7 cellular contexts compared by ENCODE assay signal in genomic region chr10:73781548-73781878, GRCh38. TPM values are rescaled to one million over a fixed set of nuclear protein-coding genes. Genes with fewer than 3 reads are reported as not detected.
DNase-seq lines count a peak whose midpoint lies in the region; ATAC-seq, FAIRE-seq and TF ChIP-seq lines count a peak whose summit lies in the region.

No MANE protein-coding gene starts in this region.

- no peaks in the 10 kb centered on the region for H3K9me3 ChIP-seq in keratinocyte (ENCODE audit: control insufficient read depth, low read depth, low read length)
- no peaks in the 10 kb centered on the region for H3K9me3 ChIP-seq in suprapubic skin

- no peaks in the 10 kb centered on the region for H3K9me3 Mint-ChIP-seq in activated CD8-positive, alpha-beta T cell treated with anti-CD3 and anti-CD28 coated beads, Interleukin-2, amount 10 ng/mL, durations not matched to agents 7 days and 5 days (ENCODE audit: insufficient read depth)

- peak overlapping the region; percentile 98 for H3K27ac Mint-ChIP-seq in activated CD8-positive, alpha-beta T cell treated with anti-CD3 and anti-CD28 coated beads, Interleukin-2, amount 10 ng/mL, durations not matched to agents 7 days and 5 days

- peak overlapping the region; percentile 99 for H3K4me2 ChIP-seq in keratinocyte (ENCODE audit: control insufficient read depth, extremely low read depth, insufficient read depth, low read depth, low read length)

- CTCF ChIA-PET in activated CD8-positive, alpha-beta T cell treated with anti-CD3 and anti-CD28 coated beads, Interleukin-2, amount 10 ng/mL, durations not matched to agents 7 days and 5 days (lab: Charles Lee) = interaction anchor here (1.0 to 10.3 kb wide), 7 partner anchors 12 to 98 kb away, joined by 3 to 101 read pairs (median 4); a partner anchor contains a TSS

- POLR2A ChIA-PET in activated CD8-positive, alpha-beta T cell treated with anti-CD3 and anti-CD28 coated beads, Interleukin-2, amount 10 ng/mL, durations not matched to agents 7 days and 5 days (lab: Charles Lee) = interaction anchor here (0.8 to 4.4 kb wide), 8 partner anchors 8 to 98 kb away, joined by 3 to 49 read pairs (median 7); partner anchors contain the start of gene SEC24C

- no peaks in the 10 kb centered on the region for H3K9me1 ChIP-seq in keratinocyte (ENCODE audit: control insufficient read depth, extremely low read depth, insufficient read depth, low read length)

- peak overlapping the region; percentile 99 for H3K4me3 Mint-ChIP-seq in activated CD8-positive, alpha-beta T cell treated with anti-CD3 and anti-CD28 coated beads, Interleukin-2, amount 10 ng/mL, durations not matched to agents 7 days and 5 days

- H3K79me2 ChIP-seq in keratinocyte (ENCODE audit: control insufficient read depth, insufficient read depth, low read length) = peaks cover 53% of the 10 kb centered on the region

- peak overlapping the region; percentile 92 for H2AFZ ChIP-seq in keratinocyte (ENCODE audit: control insufficient read depth, low read length)

- no peaks in the 10 kb centered on the region for H3K27me3 Mint-ChIP-seq in activated CD8-positive, alpha-beta T cell treated with anti-CD3 and anti-CD28 coated beads, Interleukin-2, amount 10 ng/mL, durations not matched to agents 7 days and 5 days (ENCODE audit: low read depth)

- TF ChIP-seq EP300 in suprapubic skin (IDR thresholded peaks at IDR 0.05) = no peak

- TF ChIP-seq CTCF in keratinocyte (optimal IDR thresholded peaks at IDR 0.05 in 1 of 3, IDR thresholded peaks at IDR 0.05 in 1 of 3, conservative IDR thresholded peaks at IDR 0.05 in 1 of 3; ENCODE audit: extremely low read depth in 1 of 3, insufficient read depth in 2 of 3, low read length in 3 of 3) (no peak), suprapubic skin (IDR thresholded peaks at IDR 0.05) (no peak)

- dilution Hi-C loops in keratinocyte (cut with MboI; ENCODE audit: extremely low pct_ligation_motif_present, low sequenced_read_pairs) = no loop called here

- ATAC-seq in HG02571 (IDR thresholded peaks at IDR 0.05; ENCODE audit: unreplicated experiment) (peak; percentile 9), GM21367 (IDR thresholded peaks at IDR 0.05; ENCODE audit: unreplicated experiment) (no peak)
- ATAC-seq in activated CD8-positive, alpha-beta T cell treated with anti-CD3 and anti-CD28 coated beads, Interleukin-2, amount 10 ng/mL, durations not matched to agents 7 days and 5 days = no peak

- H3K4me3 ChIP-seq in keratinocyte (ENCODE audit: control insufficient read depth in 2 of 3, extremely low read depth in 1 of 3, insufficient read depth in 2 of 3, low read depth in 1 of 3, low read length in 3 of 3) (peak overlapping the region; percentile 85 to 99 (median 89)), suprapubic skin (peak overlapping the region; percentile 83)

- no peak for TF ChIP-seq POLR2A in suprapubic skin (IDR thresholded peaks at IDR 0.05)

- DNase-seq in activated CD8-positive, alpha-beta T cell treated with anti-CD3 and anti-CD28 coated beads, Interleukin-2, amount 10 ng/mL, durations not matched to agents 7 days and 5 days = no peak
- no peak for DNase-seq in keratinocyte (ENCODE audit: low read depth, low spot score)
- DNase-seq in suprapubic skin (ENCODE audit: low spot score in 2 of 2) = no peak
- no peak for DNase-seq in SHP77 treated with DMSO at 0.1 percent for 48 hours (lab: John Stamatoyannopoulos, UW)
- no peak for DNase-seq in COR-L47 (lab: John Stamatoyannopoulos, UW)

- H4K20me1 ChIP-seq in keratinocyte (ENCODE audit: control insufficient read depth, extremely low read depth, insufficient read depth, low read length) = peaks cover 2% of the 10 kb centered on the region

- H3K36me3 ChIP-seq in keratinocyte (ENCODE audit: control insufficient read depth in 2 of 2, extremely low read depth in 1 of 2, insufficient read depth in 2 of 2, low read length in 2 of 2) (peaks cover 3 to 6% of the 10 kb centered on the region in 2 experiments), suprapubic skin (peaks cover 18% of the 10 kb centered on the region)

- peaks cover 20% of the 10 kb centered on the region for H3K4me1 ChIP-seq in keratinocyte (ENCODE audit: control insufficient read depth, extremely low read depth, insufficient read depth, low read length)
- H3K4me1 ChIP-seq in suprapubic skin = peaks cover 45% of the 10 kb centered on the region

- H3K27me3 ChIP-seq in keratinocyte (ENCODE audit: control insufficient read depth, extremely low read depth, insufficient read depth, low read length) (no peaks in the 10 kb centered on the region), suprapubic skin (no peaks in the 10 kb centered on the region)

- H3K27ac ChIP-seq in keratinocyte (ENCODE audit: control insufficient read depth, insufficient read depth, low read length) (peak overlapping the region; percentile 82), suprapubic skin (peak overlapping the region; percentile 94)

- H3K9ac ChIP-seq in keratinocyte (ENCODE audit: control insufficient read depth, extremely low read depth, insufficient read depth, low read length) = peak overlapping the region; percentile 91

- peaks cover 38% of the 10 kb centered on the region for H3K36me3 Mint-ChIP-seq in activated CD8-positive, alpha-beta T cell treated with anti-CD3 and anti-CD28 coated beads, Interleukin-2, amount 10 ng/mL, durations not matched to agents 7 days and 5 days (ENCODE audit: low read depth)

- peaks cover 52% of the 10 kb centered on the region for H3K4me1 Mint-ChIP-seq in activated CD8-positive, alpha-beta T cell treated with anti-CD3 and anti-CD28 coated beads, Interleukin-2, amount 10 ng/mL, durations not matched to agents 7 days and 5 days (ENCODE audit: low read depth)

- under 1% methylated on average over 14 of the region's 14 CpGs for WGBS in suprapubic skin

- FAIRE-seq in keratinocyte (lab: Jason Lieb, UNC) = no peak

RNA-seq across cellular contexts. Expression of gene CHCHD1, which starts 0.3 kb away (rescaled TPM):
- 10 to 100 TPM; 33.0 to 35.3 TPM for total RNA-seq in activated CD8-positive, alpha-beta T cell treated with anti-CD3 and anti-CD28 coated beads, Interleukin-2, amount 10 ng/mL, durations not matched to agents 7 days and 5 days
- 39.5 to 59.8 TPM (median 49.8 TPM) in 3 replicates for polyA plus RNA-seq in keratinocyte
- polyA plus RNA-seq in keratinocyte (2011; ENCODE audit: low read depth) = 49.7 TPM
- polyA plus RNA-seq in keratinocyte (2011; cell fraction: cytosol; rRNA removed) = 26.6 and 41.9 TPM in 2 replicates
- 14.0 and 21.6 TPM in 2 replicates for polyA plus RNA-seq in keratinocyte (2011; cell fraction: nucleus; rRNA removed)
- polyA plus RNA-seq in keratinocyte (2012; ENCODE audit: low replicate concordance) = 52.0 and 68.1 TPM in 2 replicates
- 3.7 to 6.7 TPM (median 5.2 TPM) in 3 replicates for polyA minus RNA-seq in keratinocyte
- 10.2 TPM for polyA minus RNA-seq in keratinocyte (2011; cell fraction: cytosol; rRNA and poly(A)+ RNA removed)
- polyA minus RNA-seq in keratinocyte (2011; cell fraction: nucleus; rRNA and poly(A)+ RNA removed) = 2.2 and 2.6 TPM in 2 replicates
- 10 to 100 TPM; 12.7 to 26.0 (median 22.5) TPM for total RNA-seq in suprapubic skin

RNA-seq across cellular contexts. Expression of gene ZSWIM8, which starts 3.9 kb away (rescaled TPM):
- 10 to 100 TPM; 58.3 to 69.3 TPM for total RNA-seq in activated CD8-positive, alpha-beta T cell treated with anti-CD3 and anti-CD28 coated beads, Interleukin-2, amount 10 ng/mL, durations not matched to agents 7 days and 5 days
- polyA plus RNA-seq in keratinocyte = 34.2 to 83.5 TPM (median 39.2 TPM) in 3 replicates
- polyA plus RNA-seq in keratinocyte (2011; ENCODE audit: low read depth) = 39.5 TPM
- polyA plus RNA-seq in keratinocyte (2011; cell fraction: cytosol; rRNA removed) = 26.0 and 40.6 TPM in 2 replicates
- 130 and 180 TPM in 2 replicates for polyA plus RNA-seq in keratinocyte (2011; cell fraction: nucleus; rRNA removed)
- polyA plus RNA-seq in keratinocyte (2012; ENCODE audit: low replicate concordance) = 45.9 and 88.6 TPM in 2 replicates
- 74.5 to 131 TPM (median 122 TPM) in 3 replicates for polyA minus RNA-seq in keratinocyte
- polyA minus RNA-seq in keratinocyte (2011; cell fraction: cytosol; rRNA and poly(A)+ RNA removed) = 52.0 TPM
- 96.3 and 104 TPM in 2 replicates for polyA minus RNA-seq in keratinocyte (2011; cell fraction: nucleus; rRNA and poly(A)+ RNA removed)
- total RNA-seq in suprapubic skin = 100 to 1,000 TPM in 3 of 4 donors, 10 to 100 TPM in 1; 86.4 to 203 (median 121) TPM

RNA-seq across cellular contexts. Expression of gene NDST2, which starts 29.9 kb away (rescaled TPM):
- total RNA-seq in activated CD8-positive, alpha-beta T cell treated with anti-CD3 and anti-CD28 coated beads, Interleukin-2, amount 10 ng/mL, durations not matched to agents 7 days and 5 days = 10 to 100 TPM; 60.7 to 61.1 TPM
- polyA plus RNA-seq in keratinocyte = 13.3 to 21.8 TPM (median 14.8 TPM) in 3 replicates
- 6.1 TPM for polyA plus RNA-seq in keratinocyte (2011; ENCODE audit: low read depth)
- polyA plus RNA-seq in keratinocyte (2011; cell fraction: cytosol; rRNA removed) = 7.1 and 8.6 TPM in 2 replicates
- polyA plus RNA-seq in keratinocyte (2011; cell fraction: nucleus; rRNA removed) = 39.3 and 44.8 TPM in 2 replicates
- polyA plus RNA-seq in keratinocyte (2012; ENCODE audit: low replicate concordance) = 11.9 and 12.9 TPM in 2 replicates
- polyA minus RNA-seq in keratinocyte = 22.7 to 27.4 TPM (median 24.6 TPM) in 3 replicates
- 13.0 TPM for polyA minus RNA-seq in keratinocyte (2011; cell fraction: cytosol; rRNA and poly(A)+ RNA removed)
- 21.8 and 23.3 TPM in 2 replicates for polyA minus RNA-seq in keratinocyte (2011; cell fraction: nucleus; rRNA and poly(A)+ RNA removed)
- 10 to 100 TPM; 27.4 to 56.5 (median 37.6) TPM for total RNA-seq in suprapubic skin

RNA-seq across cellular contexts. Expression of gene SEC24C, which starts 37.3 kb away (rescaled TPM):
- total RNA-seq in activated CD8-positive, alpha-beta T cell treated with anti-CD3 and anti-CD28 coated beads, Interleukin-2, amount 10 ng/mL, durations not matched to agents 7 days and 5 days = 10 to 100 TPM; 88.9 to 94.6 TPM
- polyA plus RNA-seq in keratinocyte = 65.3 to 78.4 TPM (median 75.8 TPM) in 3 replicates
- 51.1 TPM for polyA plus RNA-seq in keratinocyte (2011; ENCODE audit: low read depth)
- 61.3 and 69.4 TPM in 2 replicates for polyA plus RNA-seq in keratinocyte (2011; cell fraction: cytosol; rRNA removed)
- polyA plus RNA-seq in keratinocyte (2011; cell fraction: nucleus; rRNA removed) = 145 and 162 TPM in 2 replicates
- polyA plus RNA-seq in keratinocyte (2012; ENCODE audit: low replicate concordance) = 46.1 and 65.3 TPM in 2 replicates
- 120 to 259 TPM (median 139 TPM) in 3 replicates for polyA minus RNA-seq in keratinocyte
- polyA minus RNA-seq in keratinocyte (2011; cell fraction: cytosol; rRNA and poly(A)+ RNA removed) = 67.5 TPM
- polyA minus RNA-seq in keratinocyte (2011; cell fraction: nucleus; rRNA and poly(A)+ RNA removed) = 86.9 and 109 TPM in 2 replicates
- 10 to 100 TPM; 68.8 to 74.4 (median 70.8) TPM for total RNA-seq in suprapubic skin
